ENCODE assay signal across 9 cellular contexts in genomic region chr11:30128269-30128932, GRCh38.
DNase-seq lines count a peak whose midpoint lies in the region; ATAC-seq, FAIRE-seq and TF ChIP-seq lines count a peak whose summit lies in the region.
"Had no signal": no experiment of that assay in that cellular context is flagged by ENCODE, and none has a peak within 500 bp of the region (broad histone marks: within the 10 kb centered on the region; RNA-seq: fewer than 3 reads in every experiment).

No MANE protein-coding gene starts in this region.

- no peak overlapping the region for H3K27ac Mint-ChIP-seq in astrocyte (ENCODE audit: unreplicated experiment)
- no peak overlapping the region for H3K27ac Mint-ChIP-seq in activated naive CD8-positive, alpha-beta T cell treated with anti-CD3 and anti-CD28 coated beads for 36 hours
- H3K27ac Mint-ChIP-seq: CD4-positive, CD25-positive, alpha-beta regulatory T cell had no signal

- in situ Hi-C loops in HepG2 (cut with HindIII; ENCODE audit: extremely low pct_ligation_motif_present, low pct_unique_long_range_greater_than_20kb), result no loop called here

- H2AFZ ChIP-seq in astrocyte (ENCODE audit: low read depth, low read length), result no peak overlapping the region
- no peak overlapping the region for H2AFZ ChIP-seq in HepG2 (ENCODE audit: low read length)

- no peak for TF ChIP-seq RAD21 in HepG2 (CRISPR knock-in tag; IDR thresholded peaks at IDR 0.05)

- 27% methylated on average over 3 of the region's 3 CpGs for WGBS in HepG2 (ENCODE audit: low lambda C conversion rate)

- H3K27ac ChIP-seq in astrocyte (ENCODE audit: low read depth, low read length) (no peak overlapping the region), HepG2 (ENCODE audit: extremely low read length, insufficient read depth, low read length) (no peak overlapping the region)

- POLR2A ChIA-PET in HepG2 (lab: Yijun Ruan, JAX), result no interaction called here

- intact Hi-C loops in HepG2 (cut with micrococcal nuclease; ENCODE audit: unreplicated experiment), result no loop called here

- H3K4me1 ChIP-seq in astrocyte (ENCODE audit: insufficient read depth, low read length) (no peaks in the 10 kb centered on the region), HepG2 (ENCODE audit: insufficient read depth, low read length) (no peaks in the 10 kb centered on the region)

- TF ChIP-seq CTCF in astrocyte (IDR thresholded peaks at IDR 0.05; ENCODE audit: insufficient read depth, low read depth, low read length) (peak; percentile 69), HepG2 (CRISPR knock-in tag; IDR thresholded peaks at IDR 0.05) (peak; percentile 55)

- peak; percentile 29; the same call in 1 of the 3 replicates for ATAC-seq in HepG2
- ATAC-seq in GM18517 (IDR thresholded peaks at IDR 0.05; ENCODE audit: unreplicated experiment), result no peak

- CTCF ChIA-PET in HepG2 (lab: Yijun Ruan, JAX; ENCODE audit: low intra/inter-chr PET ratio, low total read pairs), result interaction anchor here (1.3 kb wide), 1 partner anchor 790 kb away, joined by 4 read pairs; no protein-coding TSS in a partner anchor

- H3K4me3 ChIP-seq in astrocyte (ENCODE audit: insufficient read depth, low read depth, low read length) (no peak overlapping the region), HepG2 (replicated peaks in 1 of 3; ENCODE audit: insufficient read depth in 1 of 3, low read depth in 2 of 3, low read length in 3 of 3) (no peak overlapping the region)

- no peak for TF ChIP-seq POLR2A in HepG2 (IDR thresholded peaks at IDR 0.05; ENCODE audit: insufficient read depth in 1 of 2, low read depth in 2 of 2, low read length in 2 of 2)

- H3K4me3 Mint-ChIP-seq in astrocyte (ENCODE audit: unreplicated experiment), result no peak overlapping the region
- H3K4me3 Mint-ChIP-seq in activated naive CD8-positive, alpha-beta T cell treated with anti-CD3 and anti-CD28 coated beads for 36 hours, result no peak overlapping the region
- H3K4me3 Mint-ChIP-seq: CD4-positive, CD25-positive, alpha-beta regulatory T cell had no signal

- H3K9me3 ChIP-seq in astrocyte (ENCODE audit: insufficient read depth, low read depth, low read length) (no peaks in the 10 kb centered on the region), HepG2 (ENCODE audit: low read length) (no peaks in the 10 kb centered on the region)

- H3K9ac ChIP-seq in astrocyte (ENCODE audit: low read length) (no peak overlapping the region), HepG2 (ENCODE audit: insufficient read depth, low read depth, low read length) (no peak overlapping the region)

- FAIRE-seq in astrocyte (lab: Jason Lieb, UNC) (no peak), HepG2 (lab: Jason Lieb, UNC) (no peak)

- H3K4me2 ChIP-seq in astrocyte (ENCODE audit: low read length), result no peak overlapping the region
- no peak overlapping the region for H3K4me2 ChIP-seq in HepG2 (ENCODE audit: low read depth, low read length)

- H4K20me1 ChIP-seq in astrocyte (ENCODE audit: insufficient read depth, low read length), result no peaks in the 10 kb centered on the region
- H4K20me1 ChIP-seq in HepG2 (ENCODE audit: insufficient read depth, low read length), result no peaks in the 10 kb centered on the region

- no peaks in the 10 kb centered on the region for H3K79me2 ChIP-seq in astrocyte (ENCODE audit: insufficient read depth, low read length)
- no peaks in the 10 kb centered on the region for H3K79me2 ChIP-seq in HepG2 (ENCODE audit: insufficient read depth, low read length)

- peak; percentile 5 for DNase-seq in NCI-H146 treated with DMSO at 0.1 percent for 48 hours (lab: John Stamatoyannopoulos, UW; ENCODE audit: unreplicated experiment)
- no peak for DNase-seq in NCI-H146 (lab: John Stamatoyannopoulos, UW)
- peak; percentile 9 for DNase-seq in HuH-7 (ENCODE audit: low spot score)
- peak; percentile 15 for DNase-seq in astrocyte (ENCODE audit: low read depth)
- peak; percentile 10 for DNase-seq in HepG2 (ENCODE audit: low spot score)
- no peak for DNase-seq in activated naive CD8-positive, alpha-beta T cell treated with anti-CD3 and anti-CD28 coated beads for 36 hours
- DNase-seq in DMS153 (lab: John Stamatoyannopoulos, UW), result no peak

- H3K4me1 Mint-ChIP-seq in astrocyte (ENCODE audit: low read depth, unreplicated experiment), result no peaks in the 10 kb centered on the region
- no peaks in the 10 kb centered on the region for H3K4me1 Mint-ChIP-seq in activated naive CD8-positive, alpha-beta T cell treated with anti-CD3 and anti-CD28 coated beads for 36 hours
- H3K4me1 Mint-ChIP-seq: CD4-positive, CD25-positive, alpha-beta regulatory T cell had no signal

- H3K36me3 Mint-ChIP-seq in astrocyte (ENCODE audit: low read depth, unreplicated experiment), result no peaks in the 10 kb centered on the region
- H3K36me3 Mint-ChIP-seq in activated naive CD8-positive, alpha-beta T cell treated with anti-CD3 and anti-CD28 coated beads for 36 hours, result no peaks in the 10 kb centered on the region
- H3K36me3 Mint-ChIP-seq: CD4-positive, CD25-positive, alpha-beta regulatory T cell had no signal

- H3K27me3 ChIP-seq in astrocyte (ENCODE audit: insufficient read depth, low read length), result no peaks in the 10 kb centered on the region
- H3K27me3 ChIP-seq in HepG2 (ENCODE audit: control insufficient read depth in 1 of 2, insufficient read depth in 2 of 2, low read length in 2 of 2), result no peaks in the 10 kb centered on the region

- H3K36me3 ChIP-seq in astrocyte (ENCODE audit: insufficient read depth, low read length) (no peaks in the 10 kb centered on the region), HepG2 (replicated peaks in 1 of 2; ENCODE audit: control insufficient read depth in 1 of 2, insufficient read depth in 2 of 2, low read length in 2 of 2) (no peaks in the 10 kb centered on the region)

- no peaks in the 10 kb centered on the region for H3K9me3 Mint-ChIP-seq in astrocyte (ENCODE audit: unreplicated experiment)
- H3K9me3 Mint-ChIP-seq in activated naive CD8-positive, alpha-beta T cell treated with anti-CD3 and anti-CD28 coated beads for 36 hours, result no peaks in the 10 kb centered on the region

- TF ChIP-seq EP300 in HepG2 (IDR thresholded peaks at IDR 0.05; ENCODE audit: low read depth in 2 of 2, low read length in 2 of 2) (no peak), HepG2 (CRISPR knock-in tag; IDR thresholded peaks at IDR 0.05; ENCODE audit: borderline replicate concordance) (no peak)

- BruUV-seq in HepG2 (replicated peaks; lab: Mats Ljungman, UMichigan), result no TSS peak

- H3K27me3 Mint-ChIP-seq in astrocyte (ENCODE audit: low read depth, unreplicated experiment), result peaks cover 10% of the 10 kb centered on the region
- H3K27me3 Mint-ChIP-seq in activated naive CD8-positive, alpha-beta T cell treated with anti-CD3 and anti-CD28 coated beads for 36 hours, result peaks cover 6% of the 10 kb centered on the region
- H3K27me3 Mint-ChIP-seq: CD4-positive, CD25-positive, alpha-beta regulatory T cell had no signal

TF ChIP-seq in HepG2, 621 proteins besides CTCF, POLR2A, EP300 and RAD21:
- TF ChIP-seq STAG1 (CRISPR knock-in tag; IDR thresholded peaks at IDR 0.05) (peak; percentile 37), RNF219 (CRISPR knock-in tag; IDR thresholded peaks at IDR 0.05) (no peak), ELK4 (CRISPR knock-in tag; IDR thresholded peaks at IDR 0.05; ENCODE audit: borderline replicate concordance) (no peak)

Comparison
In these comparisons a context has a peak if more than half of its experiments do, and no peak if none do; other contexts are left out.
1. DNase-seq: peak in NCI-H146 treated with DMSO at 0.1 percent for 48 hours (single experiment), HuH-7 (single experiment), astrocyte (single experiment) and HepG2 (single experiment); none in NCI-H146 (single experiment), activated naive CD8-positive, alpha-beta T cell treated with anti-CD3 and anti-CD28 coated beads for 36 hours (single experiment) and DMS153 (single experiment).